Comparison of ENCODE assay signal across 23 cellular contexts in genomic region chr16:15439102-15439501, GRCh38. TPM values are rescaled to one million over a fixed set of nuclear protein-coding genes. Genes with fewer than 3 reads are reported as not detected.
A peak's percentile ranks its signal among the peaks of the same experiment; 100 is the strongest.
DNase-seq lines count a peak whose midpoint lies in the region; ATAC-seq, FAIRE-seq and TF ChIP-seq lines count a peak whose summit lies in the region.
"Had no signal": no experiment of that assay in that cellular context is flagged by ENCODE, and none has a peak within 500 bp of the region (broad histone marks: within the 10 kb centered on the region; RNA-seq: fewer than 3 reads in every experiment).

No MANE protein-coding gene starts in this region.

- H3K4me3 ChIP-seq in HepG2 (replicated peaks in 1 of 3; ENCODE audit: insufficient read depth in 1 of 3, low read depth in 2 of 3, low read length in 3 of 3) (no peak overlapping the region), right lobe of liver (no peak overlapping the region), RWPE2 (ENCODE audit: severe bottlenecking) (no peak overlapping the region), thoracic aorta (no peak overlapping the region)
- H3K4me3 ChIP-seq: Peyer's patch, SJCRH30 had no signal

- H3K36me3 ChIP-seq in HepG2 (replicated peaks in 1 of 2; ENCODE audit: control insufficient read depth in 1 of 2, insufficient read depth in 2 of 2, low read length in 2 of 2) = no peaks in the 10 kb centered on the region
- H3K36me3 ChIP-seq in right lobe of liver = no peaks in the 10 kb centered on the region
- H3K36me3 ChIP-seq in RWPE2 (ENCODE audit: low read depth) = no peaks in the 10 kb centered on the region
- H3K36me3 ChIP-seq in thoracic aorta = no peaks in the 10 kb centered on the region
- H3K36me3 ChIP-seq: Peyer's patch, SJCRH30 had no signal

- no peak overlapping the region for H3K9ac ChIP-seq in HepG2 (ENCODE audit: insufficient read depth, low read depth, low read length)

- no peaks in the 10 kb centered on the region for H3K36me3 Mint-ChIP-seq in chondrocyte (ENCODE audit: low read depth)
- H3K36me3 Mint-ChIP-seq: CD8-positive, alpha-beta T cell had no signal

- H3K27ac ChIP-seq in HepG2 (ENCODE audit: extremely low read length, insufficient read depth, low read length) (no peak overlapping the region), right lobe of liver (no peak overlapping the region), RWPE2 (ENCODE audit: poor library complexity, severe bottlenecking) (peak overlapping the region; percentile 48), thoracic aorta (peak overlapping the region; percentile 24 to 72)
- H3K27ac ChIP-seq: SJCRH30 had no signal

- FAIRE-seq in HepG2 (lab: Jason Lieb, UNC) = no peak
- FAIRE-seq: GM12891, H1 had no signal

- no peak for ATAC-seq in HepG2
- no peak for ATAC-seq in right lobe of liver
- ATAC-seq in RWPE2 (ENCODE audit: low read depth) = no peak
- ATAC-seq in thoracic aorta (ENCODE audit: insufficient number of reproducible peaks, low FRiP score, low read depth) = no peak
- ATAC-seq in GM18498 (IDR thresholded peaks at IDR 0.05; ENCODE audit: unreplicated experiment) = no peak
- ATAC-seq: CD8-positive, alpha-beta T cell had no signal

- no TSS peak for BruUV-seq in HepG2 (replicated peaks; lab: Mats Ljungman, UMichigan)

- H3K4me2 ChIP-seq in HepG2 (ENCODE audit: low read depth, low read length) = no peak overlapping the region

- WGBS in HepG2 (ENCODE audit: low lambda C conversion rate) = 70% methylated on average over 4 of the region's 4 CpGs
- 72% methylated on average over 4 of the region's 4 CpGs for WGBS in right lobe of liver (ENCODE audit: insufficient coverage, low coverage, low lambda C conversion rate, missing lambda C conversion rate)

- no peak for TF ChIP-seq EP300 in HepG2 (IDR thresholded peaks at IDR 0.05; ENCODE audit: low read depth in 2 of 2, low read length in 2 of 2)
- no peak for TF ChIP-seq EP300 in HepG2 (CRISPR knock-in tag; IDR thresholded peaks at IDR 0.05; ENCODE audit: borderline replicate concordance)

- TF ChIP-seq CTCF in HepG2 (CRISPR knock-in tag; IDR thresholded peaks at IDR 0.05) (no peak), right lobe of liver (IDR thresholded peaks at IDR 0.05) (no peak), RWPE2 (IDR thresholded peaks at IDR 0.05; ENCODE audit: poor library complexity, severe bottlenecking) (no peak), chondrocyte (IDR thresholded peaks at IDR 0.05) (no peak), thoracic aorta (IDR thresholded peaks at IDR 0.05) (no peak), GM20000 (IDR thresholded peaks at IDR 0.05; ENCODE audit: extremely low read depth, missing control alignments) (no peak)

- TF ChIP-seq POLR2A in HepG2 (IDR thresholded peaks at IDR 0.05; ENCODE audit: insufficient read depth in 1 of 2, low read depth in 2 of 2, low read length in 2 of 2) = no peak
- TF ChIP-seq POLR2A in right lobe of liver (IDR thresholded peaks at IDR 0.05) = no peak

- H3K79me2 ChIP-seq in HepG2 (ENCODE audit: insufficient read depth, low read length) = no peaks in the 10 kb centered on the region

- no peaks in the 10 kb centered on the region for H3K9me3 Mint-ChIP-seq in chondrocyte (ENCODE audit: low read depth)
- H3K9me3 Mint-ChIP-seq: CD8-positive, alpha-beta T cell had no signal

- H4K20me1 ChIP-seq in HepG2 (ENCODE audit: insufficient read depth, low read length) = no peaks in the 10 kb centered on the region

- no peaks in the 10 kb centered on the region for H3K27me3 Mint-ChIP-seq in chondrocyte (ENCODE audit: low read depth)

- no peak overlapping the region for H2AFZ ChIP-seq in HepG2 (ENCODE audit: low read length)

- H3K4me1 Mint-ChIP-seq in chondrocyte (ENCODE audit: low read depth) = peaks cover 53% of the 10 kb centered on the region

- H3K9me3 ChIP-seq in HepG2 (ENCODE audit: low read length) (no peaks in the 10 kb centered on the region), right lobe of liver (no peaks in the 10 kb centered on the region), RWPE2 (ENCODE audit: severe bottlenecking) (no peaks in the 10 kb centered on the region), thoracic aorta (no peaks in the 10 kb centered on the region)
- H3K9me3 ChIP-seq: Peyer's patch, SJCRH30 had no signal

- CTCF ChIA-PET in HepG2 (lab: Yijun Ruan, JAX; ENCODE audit: low intra/inter-chr PET ratio, low total read pairs) = no interaction called here

- H3K27me3 ChIP-seq in HepG2 (ENCODE audit: control insufficient read depth in 1 of 2, insufficient read depth in 2 of 2, low read length in 2 of 2) (peaks cover 2 to 24% of the 10 kb centered on the region in 2 experiments; a peak in 4 of 5 replicates), right lobe of liver (no peaks in the 10 kb centered on the region), RWPE2 (ENCODE audit: insufficient read depth, poor library complexity, severe bottlenecking) (no peaks in the 10 kb centered on the region), thoracic aorta (replicated peaks; ENCODE audit: insufficient read depth) (no peaks in the 10 kb centered on the region)
- H3K27me3 ChIP-seq: Peyer's patch, SJCRH30 had no signal

- intact Hi-C loops in HepG2 (cut with micrococcal nuclease; ENCODE audit: unreplicated experiment) (no loop called here), right lobe of liver (cut with DNase I) (no loop called here)

- DNase-seq in HepG2 (ENCODE audit: low spot score) = no peak
- no peak for DNase-seq in right lobe of liver
- DNase-seq in RWPE2 (ENCODE audit: low spot score) = no peak
- no peak for DNase-seq in chondrocyte (ENCODE audit: low spot score)
- DNase-seq in thoracic aorta (ENCODE audit: low spot score) = no peak
- DNase-seq in NCI-H345 treated with DMSO at 0.1 percent for 48 hours (lab: John Stamatoyannopoulos, UW; ENCODE audit: unreplicated experiment) = no peak
- DNase-seq in GM20000 (ENCODE audit: low spot score) = no peak
- DNase-seq: 8988T; AML-193; C1 segment of cervical spinal cord; CD8-positive, alpha-beta T cell; KG1; NCI-H1092; NCI-H1436; NCI-H187 treated with DMSO at 0.1 percent for 48 hours; NCI-H2227 treated with DMSO at 0.1 percent for 48 hours; NCI-H510A treated with DMSO at 0.1 percent for 48 hours; NCI-H748 treated with DMSO at 0.1 percent for 48 hours had no signal

- TF ChIP-seq RAD21 in HepG2 (CRISPR knock-in tag; IDR thresholded peaks at IDR 0.05) = no peak

- peaks cover 57% of the 10 kb centered on the region for H3K4me1 ChIP-seq in HepG2 (ENCODE audit: insufficient read depth, low read length)
- H3K4me1 ChIP-seq in right lobe of liver = peaks cover 0 to 43% (median 18%) of the 10 kb centered on the region in 4 donors
- peaks cover 19% of the 10 kb centered on the region for H3K4me1 ChIP-seq in RWPE2 (ENCODE audit: insufficient read depth, poor library complexity, severe bottlenecking)
- H3K4me1 ChIP-seq in thoracic aorta (ENCODE audit: control insufficient read depth in 1 of 2, low read depth in 2 of 2) = peaks cover 11 to 26% of the 10 kb centered on the region in 2 donors

- H3K4me3 Mint-ChIP-seq in chondrocyte (ENCODE audit: unreplicated experiment) = no peak overlapping the region
- H3K4me3 Mint-ChIP-seq: CD8-positive, alpha-beta T cell had no signal

- in situ Hi-C loops in HepG2 (cut with HindIII; ENCODE audit: extremely low pct_ligation_motif_present, low pct_unique_long_range_greater_than_20kb) = no loop called here

- POLR2A ChIA-PET in HepG2 (lab: Yijun Ruan, JAX) = no interaction called here

- peak overlapping the region; percentile 83 for H3K27ac Mint-ChIP-seq in chondrocyte (ENCODE audit: unreplicated experiment)
- H3K27ac Mint-ChIP-seq: CD8-positive, alpha-beta T cell had no signal

RNA-seq across cellular contexts. Expression of gene BMERB1, which starts 4.7 kb away (rescaled TPM):
- total RNA-seq in HepG2 (2016; rRNA removed; fragmentation: Illumina TruSeq; extraction: Trizol) (1.2 and 1.4 TPM in 2 replicates), right lobe of liver (10 to 100 TPM in 4 of 6 experiments, 1 to 10 TPM in 2; 7.0 to 24.0 (median 10.5) TPM), chondrocyte (29.9 to 37.8 TPM (median 35.9 TPM) in 3 replicates), thoracic aorta (10 to 100 TPM; 75.1 to 95.2 TPM)
- 0.71 and 1.0 TPM in 2 replicates for total RNA-seq in HepG2 (2016; cell fraction: cytosol; rRNA removed; fragmentation: Illumina TruSeq; extraction: Trizol; ENCODE audit: low read depth)
- total RNA-seq in HepG2 (2016; cell fraction: insoluble cytoplasmic fraction; rRNA removed; fragmentation: Illumina TruSeq; extraction: Trizol) = 0.69 and 0.79 TPM in 2 replicates
- 1.2 and 1.5 TPM in 2 replicates for total RNA-seq in HepG2 (2016; cell fraction: membrane; rRNA removed; fragmentation: Illumina TruSeq; extraction: Trizol)
- 1.3 and 1.4 TPM in 2 replicates for total RNA-seq in HepG2 (2016; cell fraction: nucleus; rRNA removed; fragmentation: Illumina TruSeq; extraction: Trizol)
- 1.4 and 2.5 TPM in 2 replicates for polyA plus RNA-seq in HepG2 (2011; rRNA removed)
- 0.99 and 1.8 TPM in 2 replicates for polyA plus RNA-seq in HepG2 (2011; cell fraction: cytosol; rRNA removed)
- polyA plus RNA-seq in HepG2 (2011; cell fraction: nucleus; rRNA removed) = 0.90 and 1.3 TPM in 2 replicates
- 1.0 and 2.9 TPM in 2 replicates for polyA plus RNA-seq in HepG2 (2012)
- 1.4 TPM in 2 replicates for polyA plus RNA-seq in HepG2 (2016; cell fraction: cytosol; fragmentation: Illumina TruSeq; extraction: Trizol; ENCODE audit: low read depth)
- polyA plus RNA-seq in HepG2 (2016; cell fraction: insoluble cytoplasmic fraction; fragmentation: Illumina TruSeq; extraction: Trizol; ENCODE audit: low read depth) = 1.7 and 2.5 TPM in 2 replicates
- polyA plus RNA-seq in HepG2 (2016; cell fraction: membrane; fragmentation: Illumina TruSeq; extraction: Trizol; ENCODE audit: low read depth) = 0.86 and 2.2 TPM in 2 replicates
- 1.2 and 2.5 TPM in 2 replicates for polyA plus RNA-seq in HepG2 (2016; cell fraction: nucleus; fragmentation: Illumina TruSeq; extraction: Trizol; ENCODE audit: insufficient read depth, low read depth)
- polyA minus RNA-seq in HepG2 (2011; rRNA and poly(A)+ RNA removed; ENCODE audit: low replicate concordance) = 2.4 and 7.1 TPM in 2 replicates
- polyA minus RNA-seq in HepG2 (2011; cell fraction: cytosol; rRNA and poly(A)+ RNA removed) = 0.53 and 1.3 TPM in 2 replicates
- polyA minus RNA-seq in HepG2 (2011; cell fraction: nucleus; rRNA and poly(A)+ RNA removed) = 1.2 and 2.7 TPM in 2 replicates

RNA-seq across cellular contexts. Expression of gene MPV17L, which starts 43.5 kb away (rescaled TPM):
- total RNA-seq in HepG2 (2016; rRNA removed; fragmentation: Illumina TruSeq; extraction: Trizol) (63.8 and 75.8 TPM in 2 replicates), right lobe of liver (10 to 100 TPM in 5 of 6 experiments, 1 to 10 TPM in 1; 9.3 to 18.8 (median 16.0) TPM), chondrocyte (0.94 to 3.8 TPM (median 3.5 TPM) in 3 replicates), thoracic aorta (1 to 10 TPM; 5.0 to 8.2 TPM)
- 10.1 and 10.5 TPM in 2 replicates for total RNA-seq in HepG2 (2016; cell fraction: cytosol; rRNA removed; fragmentation: Illumina TruSeq; extraction: Trizol; ENCODE audit: low read depth)
- total RNA-seq in HepG2 (2016; cell fraction: insoluble cytoplasmic fraction; rRNA removed; fragmentation: Illumina TruSeq; extraction: Trizol) = 63.6 and 79.3 TPM in 2 replicates
- total RNA-seq in HepG2 (2016; cell fraction: membrane; rRNA removed; fragmentation: Illumina TruSeq; extraction: Trizol) = 45.8 and 49.0 TPM in 2 replicates
- 37.4 and 38.1 TPM in 2 replicates for total RNA-seq in HepG2 (2016; cell fraction: nucleus; rRNA removed; fragmentation: Illumina TruSeq; extraction: Trizol)
- 33.6 and 34.7 TPM in 2 replicates for polyA plus RNA-seq in HepG2 (2011; rRNA removed)
- polyA plus RNA-seq in HepG2 (2011; cell fraction: cytosol; rRNA removed) = 30.7 and 35.5 TPM in 2 replicates
- polyA plus RNA-seq in HepG2 (2011; cell fraction: nucleus; rRNA removed) = 10.6 and 16.5 TPM in 2 replicates
- polyA plus RNA-seq in HepG2 (2012) = 15.0 and 21.1 TPM in 2 replicates
- 6.4 and 10.6 TPM in 2 replicates for polyA plus RNA-seq in HepG2 (2016; cell fraction: cytosol; fragmentation: Illumina TruSeq; extraction: Trizol; ENCODE audit: low read depth)
- 56.5 and 61.1 TPM in 2 replicates for polyA plus RNA-seq in HepG2 (2016; cell fraction: insoluble cytoplasmic fraction; fragmentation: Illumina TruSeq; extraction: Trizol; ENCODE audit: low read depth)
- polyA plus RNA-seq in HepG2 (2016; cell fraction: membrane; fragmentation: Illumina TruSeq; extraction: Trizol; ENCODE audit: low read depth) = 26.1 and 27.8 TPM in 2 replicates
- 49.1 and 49.6 TPM in 2 replicates for polyA plus RNA-seq in HepG2 (2016; cell fraction: nucleus; fragmentation: Illumina TruSeq; extraction: Trizol; ENCODE audit: insufficient read depth, low read depth)
- 10.5 and 73.9 TPM in 2 replicates for polyA minus RNA-seq in HepG2 (2011; rRNA and poly(A)+ RNA removed; ENCODE audit: low replicate concordance)
- 42.8 and 48.0 TPM in 2 replicates for polyA minus RNA-seq in HepG2 (2011; cell fraction: cytosol; rRNA and poly(A)+ RNA removed)
- 20.3 and 27.0 TPM in 2 replicates for polyA minus RNA-seq in HepG2 (2011; cell fraction: nucleus; rRNA and poly(A)+ RNA removed)
- total RNA-seq: CD8-positive, alpha-beta T cell; SJCRH30 had no signal

Comparison
In these comparisons a context has a peak if more than half of its experiments do, and no peak if none do; other contexts are left out.
1. H3K27ac ChIP-seq: peak in RWPE2 (single experiment) and thoracic aorta (2 of 2); none in HepG2 (single experiment) and right lobe of liver (0 of 3).